1 cellular context compared by ENCODE assay signal in the genomic region with DNA sequence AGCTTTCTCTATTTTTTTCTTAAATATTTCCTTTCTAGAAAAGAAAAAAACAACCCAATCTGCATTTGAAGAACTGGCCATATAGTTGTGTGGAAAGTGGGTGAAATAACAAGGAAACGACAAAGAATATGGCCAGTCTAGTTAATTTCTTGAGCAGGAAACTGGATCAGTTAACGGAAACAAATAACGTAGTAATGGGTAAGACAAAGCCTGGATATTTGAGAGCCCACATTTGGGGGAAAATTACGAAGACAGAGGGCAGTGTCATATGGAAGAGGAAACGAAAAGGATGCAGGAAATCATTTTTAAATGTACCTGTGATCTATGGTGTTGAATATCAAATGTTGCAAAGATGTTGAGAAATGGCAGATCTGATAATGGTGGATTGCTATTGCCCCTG.
TF ChIP-seq lines count a peak whose summit lies in the region.

No MANE protein-coding gene starts in this region.

TF ChIP-seq in K562, 482 proteins besides CTCF, POLR2A, EP300 and RAD21 (continued from another document):
- TF ChIP-seq, protein P1, sequence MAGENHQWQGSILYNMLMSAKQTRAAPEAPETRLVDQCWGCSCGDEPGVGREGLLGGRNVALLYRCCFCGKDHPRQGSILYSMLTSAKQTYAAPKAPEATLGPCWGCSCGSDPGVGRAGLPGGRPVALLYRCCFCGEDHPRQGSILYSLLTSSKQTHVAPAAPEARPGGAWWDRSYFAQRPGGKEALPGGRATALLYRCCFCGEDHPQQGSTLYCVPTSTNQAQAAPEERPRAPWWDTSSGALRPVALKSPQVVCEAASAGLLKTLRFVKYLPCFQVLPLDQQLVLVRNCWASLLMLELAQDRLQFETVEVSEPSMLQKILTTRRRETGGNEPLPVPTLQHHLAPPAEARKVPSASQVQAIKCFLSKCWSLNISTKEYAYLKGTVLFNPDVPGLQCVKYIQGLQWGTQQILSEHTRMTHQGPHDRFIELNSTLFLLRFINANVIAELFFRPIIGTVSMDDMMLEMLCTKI (IDR thresholded peaks at IDR 0.05; ENCODE audit: partially characterized antibody), result no peak
- TF ChIP-seq, protein P2, sequence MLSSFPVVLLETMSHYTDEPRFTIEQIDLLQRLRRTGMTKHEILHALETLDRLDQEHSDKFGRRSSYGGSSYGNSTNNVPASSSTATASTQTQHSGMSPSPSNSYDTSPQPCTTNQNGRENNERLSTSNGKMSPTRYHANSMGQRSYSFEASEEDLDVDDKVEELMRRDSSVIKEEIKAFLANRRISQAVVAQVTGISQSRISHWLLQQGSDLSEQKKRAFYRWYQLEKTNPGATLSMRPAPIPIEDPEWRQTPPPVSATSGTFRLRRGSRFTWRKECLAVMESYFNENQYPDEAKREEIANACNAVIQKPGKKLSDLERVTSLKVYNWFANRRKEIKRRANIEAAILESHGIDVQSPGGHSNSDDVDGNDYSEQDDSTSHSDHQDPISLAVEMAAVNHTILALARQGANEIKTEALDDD (IDR thresholded peaks at IDR 0.05), result 0 out of 2 replicates have a peak, but pooled peaks have one; percentile 16
- TF ChIP-seq, protein P3, sequence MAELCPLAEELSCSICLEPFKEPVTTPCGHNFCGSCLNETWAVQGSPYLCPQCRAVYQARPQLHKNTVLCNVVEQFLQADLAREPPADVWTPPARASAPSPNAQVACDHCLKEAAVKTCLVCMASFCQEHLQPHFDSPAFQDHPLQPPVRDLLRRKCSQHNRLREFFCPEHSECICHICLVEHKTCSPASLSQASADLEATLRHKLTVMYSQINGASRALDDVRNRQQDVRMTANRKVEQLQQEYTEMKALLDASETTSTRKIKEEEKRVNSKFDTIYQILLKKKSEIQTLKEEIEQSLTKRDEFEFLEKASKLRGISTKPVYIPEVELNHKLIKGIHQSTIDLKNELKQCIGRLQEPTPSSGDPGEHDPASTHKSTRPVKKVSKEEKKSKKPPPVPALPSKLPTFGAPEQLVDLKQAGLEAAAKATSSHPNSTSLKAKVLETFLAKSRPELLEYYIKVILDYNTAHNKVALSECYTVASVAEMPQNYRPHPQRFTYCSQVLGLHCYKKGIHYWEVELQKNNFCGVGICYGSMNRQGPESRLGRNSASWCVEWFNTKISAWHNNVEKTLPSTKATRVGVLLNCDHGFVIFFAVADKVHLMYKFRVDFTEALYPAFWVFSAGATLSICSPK (IDR thresholded peaks at IDR 0.05; ENCODE audit: borderline replicate concordance), result no peak
- peak; percentile 57; the same call in 1 of the 2 replicates for TF ChIP-seq ZNF589 (CRISPR knock-in tag; IDR thresholded peaks at IDR 0.05; ENCODE audit: low read depth)
- no peak for TF ChIP-seq MCM3 (IDR thresholded peaks at IDR 0.05)
- no peak for TF ChIP-seq ZNF134 (CRISPR knock-in tag; conservative IDR thresholded peaks at IDR 0.05)
- no peak for TF ChIP-seq POLR2AphosphoS2 (IDR thresholded peaks at IDR 0.05; ENCODE audit: low read length)
- TF ChIP-seq ZNF431 (CRISPR knock-in tag; IDR thresholded peaks at IDR 0.05), result no peak
